ENCODE assay signal across 16 cellular contexts in genomic region chr6:136763255-136763654, GRCh38. TPM values are rescaled to one million over a fixed set of nuclear protein-coding genes. Genes with fewer than 3 reads are reported as not detected.
DNase-seq lines count a peak whose midpoint lies in the region; ATAC-seq and TF ChIP-seq lines count a peak whose summit lies in the region.
"Had no signal": no experiment of that assay in that cellular context is flagged by ENCODE, and none has a peak within 500 bp of the region (broad histone marks: within the 10 kb centered on the region; RNA-seq: fewer than 3 reads in every experiment).

No MANE protein-coding gene starts in this region.

- H3F3A ChIP-seq in PC-3 (ENCODE audit: low read length, unreplicated experiment): no peaks in the 10 kb centered on the region

- no TSS peak for BruUV-seq in PC-3 (replicated peaks; lab: Mats Ljungman, UMichigan)
- no TSS peak for BruUV-seq in Caco-2 (replicated peaks; lab: Mats Ljungman, UMichigan)

- H3K27me3 Mint-ChIP-seq in Caco-2 (ENCODE audit: insufficient read depth, unreplicated experiment): no peaks in the 10 kb centered on the region
- H3K27me3 Mint-ChIP-seq: activated CD4-positive, alpha-beta memory T cell treated with anti-CD3 and anti-CD28 coated beads for 36 hours had no signal

- no peak overlapping the region for H3K4me3 Mint-ChIP-seq in Caco-2 (ENCODE audit: unreplicated experiment)
- H3K4me3 Mint-ChIP-seq: activated CD4-positive, alpha-beta memory T cell treated with anti-CD3 and anti-CD28 coated beads for 36 hours had no signal

- H3K9me3 Mint-ChIP-seq in Caco-2 (ENCODE audit: unreplicated experiment): no peaks in the 10 kb centered on the region
- H3K9me3 Mint-ChIP-seq: activated CD4-positive, alpha-beta memory T cell treated with anti-CD3 and anti-CD28 coated beads for 36 hours had no signal

- H3K36me3 ChIP-seq in BLaER1 treated with 17β-estradiol and CSF1 and Interleukin-3, amounts not matched to agents 10 nM and 100 nM: peaks cover 0 to 3% (median 0%) of the 10 kb centered on the region in 11 experiments; a peak in 1 of 22 replicates
- H3K36me3 ChIP-seq in PC-3 (ENCODE audit: low read depth, low read length): no peaks in the 10 kb centered on the region
- H3K36me3 ChIP-seq in Caco-2 (ENCODE audit: control insufficient read depth, insufficient read depth, low read length): no peaks in the 10 kb centered on the region

- H3K36me3 Mint-ChIP-seq in Caco-2 (ENCODE audit: insufficient read depth, unreplicated experiment): no peaks in the 10 kb centered on the region
- H3K36me3 Mint-ChIP-seq: activated CD4-positive, alpha-beta memory T cell treated with anti-CD3 and anti-CD28 coated beads for 36 hours had no signal

- peak overlapping the region in 3 of 11 experiments; percentile 70 to 79 (median 78); a peak in 3 of 22 replicates for H3K27ac ChIP-seq in BLaER1 treated with 17β-estradiol and CSF1 and Interleukin-3, amounts not matched to agents 10 nM and 100 nM
- H3K27ac ChIP-seq in PC-3 (ENCODE audit: low read length): no peak overlapping the region

- CTCF ChIA-PET in PC-3 (lab: Charles Lee) (no interaction called here), Caco-2 (lab: Charles Lee) (no interaction called here)

- H2AFZ ChIP-seq in PC-3 (ENCODE audit: low read length): no peak overlapping the region

- H3K4me1 ChIP-seq in BLaER1 treated with 17β-estradiol and CSF1 and Interleukin-3, amounts not matched to agents 10 nM and 100 nM: peaks cover 63 to 97% (median 78%) of the 10 kb centered on the region in 10 experiments
- H3K4me1 ChIP-seq in PC-3 (ENCODE audit: insufficient read depth, low read length): no peaks in the 10 kb centered on the region
- no peaks in the 10 kb centered on the region for H3K4me1 ChIP-seq in Caco-2

- H3K4me3 ChIP-seq in BLaER1 treated with 17β-estradiol and CSF1 and Interleukin-3, amounts not matched to agents 10 nM and 100 nM: no peak overlapping the region
- H3K4me3 ChIP-seq in PC-3 (ENCODE audit: low read length): no peak overlapping the region
- no peak overlapping the region for H3K4me3 ChIP-seq in Caco-2 (ENCODE audit: low read depth, low read length)
- H3K4me3 ChIP-seq: K562 had no signal

- DNase-seq in PC-3: no peak
- DNase-seq in Caco-2: no peak
- DNase-seq in GM19240 (ENCODE audit: insufficient read length, low spot score): no peak
- no peak for DNase-seq in DMS114 treated with DMSO at 0.1 percent for 48 hours (lab: John Stamatoyannopoulos, UW; ENCODE audit: unreplicated experiment)
- no peak for DNase-seq in GDM1 (lab: John Stamatoyannopoulos, UW)
- DNase-seq: activated CD4-positive, alpha-beta memory T cell treated with anti-CD3 and anti-CD28 coated beads for 36 hours; amniotic stem cell; effector CD4-positive, alpha-beta T cell; head of caudate nucleus; mesenchymal stem cell; NCI-H2171; SHP77 treated with DMSO at 0.1 percent for 48 hours had no signal

- POLR2A ChIA-PET in PC-3 (lab: Charles Lee; ENCODE audit: unreplicated experiment): no interaction called here
- POLR2A ChIA-PET in Caco-2 (lab: Charles Lee): no interaction called here

- H3K9me3 ChIP-seq in BLaER1 treated with 17β-estradiol and CSF1 and Interleukin-3, amounts not matched to agents 10 nM and 100 nM (replicated peaks in 1 of 11): peaks cover 0 to 3% (median under 1%) of the 10 kb centered on the region in 11 experiments; a peak in 11 of 22 replicates
- H3K9me3 ChIP-seq in PC-3 (ENCODE audit: low read length) (no peaks in the 10 kb centered on the region), Caco-2 (no peaks in the 10 kb centered on the region)

- no peaks in the 10 kb centered on the region for H3K27me3 ChIP-seq in BLaER1 treated with 17β-estradiol and CSF1 and Interleukin-3, amounts not matched to agents 10 nM and 100 nM
- H3K27me3 ChIP-seq in PC-3 (ENCODE audit: low read length) (no peaks in the 10 kb centered on the region), Caco-2 (replicated peaks; ENCODE audit: control insufficient read depth, insufficient read depth, low read length) (no peaks in the 10 kb centered on the region)

- ATAC-seq in GM18861 (IDR thresholded peaks at IDR 0.05; ENCODE audit: unreplicated experiment): peak; percentile 25
- ATAC-seq in HG02642 (IDR thresholded peaks at IDR 0.05; ENCODE audit: poor library complexity, unreplicated experiment): peak; percentile 35
- peak; percentile 27; the same call in 1 of the 2 replicates for ATAC-seq in PC-3

- H3K79me2 ChIP-seq in PC-3 (ENCODE audit: low read length): no peaks in the 10 kb centered on the region

- H4K20me1 ChIP-seq in BLaER1 treated with 17β-estradiol and CSF1 and Interleukin-3, amounts not matched to agents 10 nM and 100 nM: peaks cover 0 to 70% (median 0%) of the 10 kb centered on the region in 11 experiments; a peak in 6 of 22 replicates
- H4K20me1 ChIP-seq in PC-3 (ENCODE audit: low read length): no peaks in the 10 kb centered on the region

- intact Hi-C loops in PC-3 (cut with micrococcal nuclease) (no loop called here), Caco-2 (cut with micrococcal nuclease; ENCODE audit: unreplicated experiment) (no loop called here)

- no peaks in the 10 kb centered on the region for H3K4me1 Mint-ChIP-seq in Caco-2 (ENCODE audit: low read depth, unreplicated experiment)

- H3K27ac Mint-ChIP-seq in Caco-2 (ENCODE audit: unreplicated experiment): no peak overlapping the region

- H3K9me2 ChIP-seq in PC-3 (replicated peaks; ENCODE audit: low read length): no peaks in the 10 kb centered on the region

- TF ChIP-seq CTCF in PC-3 (conservative IDR thresholded peaks at IDR 0.05; ENCODE audit: low read depth, low read length) (no peak), Caco-2 (IDR thresholded peaks at IDR 0.05; ENCODE audit: insufficient read depth in 1 of 2, low read depth in 1 of 2, low read length in 1 of 2, severe bottlenecking in 1 of 2, unreplicated experiment in 1 of 2) (no peak)

- no peak overlapping the region for H3K9ac ChIP-seq in BLaER1 treated with 17β-estradiol and CSF1 and Interleukin-3, amounts not matched to agents 10 nM and 100 nM
- H3K9ac ChIP-seq in PC-3 (ENCODE audit: low read length): no peak overlapping the region

- peak overlapping the region; percentile 68 to 97 (median 81); a peak in 21 of 22 replicates for H3K4me2 ChIP-seq in BLaER1 treated with 17β-estradiol and CSF1 and Interleukin-3, amounts not matched to agents 10 nM and 100 nM
- no peak overlapping the region for H3K4me2 ChIP-seq in PC-3 (ENCODE audit: low read length)

RNA-seq across cellular contexts. Expression of gene MAP3K5, which starts 29.0 kb away (rescaled TPM):
- total RNA-seq in PC-3 (2014; rRNA removed) (4.3 and 5.0 TPM in 2 replicates), Caco-2 (2022) (2.1 and 2.3 TPM in 2 replicates)

RNA-seq across cellular contexts. Expression of gene PEX7, which starts 59.1 kb away (rescaled TPM):
- total RNA-seq in PC-3 (2014; rRNA removed) (6.6 and 9.9 TPM in 2 replicates), Caco-2 (2022) (6.1 and 6.4 TPM in 2 replicates)
